Comparison of ENCODE assay signal across 8 cellular contexts in the genomic region with DNA sequence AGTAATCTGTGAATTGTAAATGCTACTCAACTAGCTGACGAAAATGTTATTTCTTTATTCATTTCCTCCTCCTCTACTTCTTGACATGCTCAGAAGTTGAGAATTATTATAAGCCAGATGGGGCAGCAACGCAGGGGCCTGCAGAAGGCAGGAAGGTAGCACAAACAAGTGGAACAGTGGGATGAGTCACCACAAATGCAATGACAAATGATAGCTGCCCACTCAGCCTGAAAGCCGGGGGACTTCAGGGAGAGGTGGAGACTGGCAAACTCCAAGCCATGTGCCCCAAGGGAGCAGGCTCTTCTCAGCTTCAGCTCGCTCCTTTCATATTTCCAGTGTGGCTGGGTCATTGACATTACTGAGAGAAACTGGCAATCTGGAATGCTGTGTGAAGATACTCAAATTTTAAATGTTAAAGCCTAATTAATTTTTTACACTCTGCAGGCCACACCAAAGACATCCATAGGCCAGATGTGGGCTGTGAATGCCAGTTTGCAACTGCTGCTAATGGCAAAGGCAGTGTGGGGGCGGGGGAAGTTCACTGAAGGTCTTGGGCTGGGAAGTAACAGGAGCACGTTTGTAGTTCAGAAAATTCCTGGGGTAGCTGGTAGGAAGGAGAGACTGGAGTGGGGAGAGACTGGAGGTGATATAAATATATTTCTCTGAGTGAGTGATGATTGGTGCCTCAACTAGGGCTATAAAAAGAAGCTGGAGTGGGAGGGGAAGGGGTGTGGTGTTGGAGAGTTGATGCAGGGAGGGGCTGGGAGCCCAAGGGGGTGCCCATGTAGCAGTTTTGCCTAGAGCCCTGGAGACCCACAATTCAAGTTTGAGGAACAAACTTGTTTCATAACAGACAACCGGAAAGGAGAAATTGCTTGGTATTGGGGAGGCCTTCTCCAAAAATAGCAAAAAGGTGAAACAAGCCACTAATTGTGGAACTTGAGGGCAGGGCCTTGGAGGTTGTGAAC.
DNase-seq lines count a peak whose midpoint lies in the region; ATAC-seq and TF ChIP-seq lines count a peak whose summit lies in the region.

No MANE protein-coding gene starts in this region.

- no peaks in the 10 kb centered on the region for H4K20me1 ChIP-seq in BLaER1

- peaks cover 65% of the 10 kb centered on the region for H3K4me1 ChIP-seq in BLaER1

- peak overlapping the region; percentile 11; the same call in 1 of the 2 replicates for H3K4me3 ChIP-seq in BLaER1

- ATAC-seq in GM18907 (IDR thresholded peaks at IDR 0.05; ENCODE audit: unreplicated experiment): peak; percentile 49
- peak; percentile 31 for ATAC-seq in HG03159 (IDR thresholded peaks at IDR 0.05; ENCODE audit: unreplicated experiment)

- no peaks in the 10 kb centered on the region for H3K27me3 ChIP-seq in BLaER1

- no peaks in the 10 kb centered on the region for H3K36me3 ChIP-seq in BLaER1

- DNase-seq in SKM-1 treated with dmso at 0.1 percent for 144 hours (lab: John Stamatoyannopoulos, UW; ENCODE audit: unreplicated experiment) (peak; percentile 100), left kidney (ENCODE audit: low read depth, low spot score) (peak; percentile 55), DMS153 (lab: John Stamatoyannopoulos, UW) (no peak), GM10266 (ENCODE audit: extremely low spot score) (no peak), cortex of kidney (lab: John Stamatoyannopoulos, UW) (no peak)

- H3K9me3 ChIP-seq in BLaER1: no peaks in the 10 kb centered on the region

- TF ChIP-seq CTCF in GM10266 (IDR thresholded peaks at IDR 0.05; ENCODE audit: control insufficient read depth, insufficient read depth, low read depth, missing control alignments): no peak

- H3K27ac ChIP-seq in BLaER1: peak overlapping the region; percentile 79

- H3K9ac ChIP-seq in BLaER1: no peak overlapping the region

- H3K4me2 ChIP-seq in BLaER1: peak overlapping the region; percentile 82

Comparison
In these comparisons a context has a peak if more than half of its experiments do, and no peak if none do; other contexts are left out.
1. DNase-seq: peak in SKM-1 treated with dmso at 0.1 percent for 144 hours (single experiment) and left kidney (single experiment); none in DMS153 (single experiment), GM10266 (single experiment) and cortex of kidney (single experiment).